In genomic region chr16:10738231-10739077, GRCh38 we compare ENCODE assay signal across 9 cellular contexts. TPM values are rescaled to one million over a fixed set of nuclear protein-coding genes. Genes with fewer than 3 reads are reported as not detected.
DNase-seq lines count a peak whose midpoint lies in the region; ATAC-seq lines count a peak whose summit lies in the region.
"Had no signal": no experiment of that assay in that cellular context is flagged by ENCODE, and none has a peak within 500 bp of the region (broad histone marks: within the 10 kb centered on the region; RNA-seq: fewer than 3 reads in every experiment).

No MANE protein-coding gene starts in this region.

- H3K27me3 Mint-ChIP-seq in activated CD8-positive, alpha-beta memory T cell treated with anti-CD3 and anti-CD28 coated beads, Interleukin-2, amount 10 ng/mL, durations not matched to agents 7 days and 5 days, result no peaks in the 10 kb centered on the region

- peaks cover 1% of the 10 kb centered on the region for H3K36me3 Mint-ChIP-seq in activated CD8-positive, alpha-beta memory T cell treated with anti-CD3 and anti-CD28 coated beads, Interleukin-2, amount 10 ng/mL, durations not matched to agents 7 days and 5 days

- H3K9me3 ChIP-seq in GM23248 (ENCODE audit: low read depth), result no peaks in the 10 kb centered on the region

- no peaks in the 10 kb centered on the region for H3K36me3 ChIP-seq in GM23248 (ENCODE audit: low read depth)
- H3K36me3 ChIP-seq in H7 (replicated peaks; ENCODE audit: control insufficient read depth, insufficient read depth, low read length), result no peaks in the 10 kb centered on the region

- 21 to 23% methylated on average over 11 to 12 of the region's 12 CpGs for whole genome bisulfite sequencing in GM23248 (ENCODE audit: low coverage in 1 of 2, low lambda C conversion rate in 2 of 2, missing lambda C conversion rate in 2 of 2), 2 experiments

- H3K4me3 ChIP-seq in GM23248 (no peak overlapping the region), H7 (ENCODE audit: insufficient read depth, low read depth, low read length) (no peak overlapping the region)

- H3K27me3 ChIP-seq in GM23248 (replicated peaks; ENCODE audit: insufficient read depth) (no peaks in the 10 kb centered on the region), H7 (ENCODE audit: control insufficient read depth, insufficient read depth, low read length) (no peaks in the 10 kb centered on the region)

- no peaks in the 10 kb centered on the region for H3K9me3 Mint-ChIP-seq in activated CD8-positive, alpha-beta memory T cell treated with anti-CD3 and anti-CD28 coated beads, Interleukin-2, amount 10 ng/mL, durations not matched to agents 7 days and 5 days (ENCODE audit: low read depth)

- in situ Hi-C loops in GM23248 (cut with MboI), result loop anchor here (10.0 to 25.0 kb wide), 3 partner anchors 474 to 1801 kb away; no protein-coding TSS in a partner anchor

- H3K9me2 ChIP-seq in GM23248 (ENCODE audit: insufficient read depth), result no peaks in the 10 kb centered on the region

- peak overlapping the region; percentile 7; the same call in 1 of the 2 replicates for H3K9ac ChIP-seq in GM23248

- peak overlapping the region; percentile 75 for H3K27ac Mint-ChIP-seq in activated CD8-positive, alpha-beta memory T cell treated with anti-CD3 and anti-CD28 coated beads, Interleukin-2, amount 10 ng/mL, durations not matched to agents 7 days and 5 days

- H3K4me2 ChIP-seq in GM23248 (ENCODE audit: unreplicated experiment), result no peak overlapping the region

- intact Hi-C loops in posterior cingulate gyrus (cut with DNase I), result no loop called here

- peaks cover 19% of the 10 kb centered on the region for H3K4me1 ChIP-seq in GM23248 (ENCODE audit: insufficient read depth)

- H2AFZ ChIP-seq in GM23248, result peak overlapping the region; percentile 63

- no peaks in the 10 kb centered on the region for H3K79me2 ChIP-seq in GM23248 (ENCODE audit: insufficient read depth)

- peak; percentile 63 for ATAC-seq in GM18499 (IDR thresholded peaks at IDR 0.05; ENCODE audit: insufficient read depth, unreplicated experiment)
- peak; percentile 58 for ATAC-seq in activated CD8-positive, alpha-beta memory T cell treated with anti-CD3 and anti-CD28 coated beads, Interleukin-2, amount 10 ng/mL, durations not matched to agents 7 days and 5 days

- no peak overlapping the region for H3K4me3 Mint-ChIP-seq in activated CD8-positive, alpha-beta memory T cell treated with anti-CD3 and anti-CD28 coated beads, Interleukin-2, amount 10 ng/mL, durations not matched to agents 7 days and 5 days

- peak overlapping the region; percentile 54 for H3K27ac ChIP-seq in GM23248

- H3F3A ChIP-seq in GM23248 (ENCODE audit: insufficient read depth), result peaks cover 8% of the 10 kb centered on the region; the same call in 1 of the 2 replicates

- H3K4me1 Mint-ChIP-seq in activated CD8-positive, alpha-beta memory T cell treated with anti-CD3 and anti-CD28 coated beads, Interleukin-2, amount 10 ng/mL, durations not matched to agents 7 days and 5 days, result peaks cover 55% of the 10 kb centered on the region

- CTCF ChIA-PET in activated CD8-positive, alpha-beta memory T cell treated with anti-CD3 and anti-CD28 coated beads, Interleukin-2, amount 10 ng/mL, durations not matched to agents 7 days and 5 days (lab: Charles Lee), result interaction anchor here (0.7 to 6.4 kb wide), 16 partner anchors 8 to 476 kb away, joined by 3 to 66 read pairs (median 4); partner anchors contain the start of gene CIITA

- DNase-seq in GM23248 (peak; percentile 79), LoVo (ENCODE audit: low spot score) (peak; percentile 54), fibroblast of the conjunctiva (ENCODE audit: low read depth) (peak; percentile 60), posterior cingulate gyrus (peak; percentile 45 to 96 (median 74)), H7 (no peak), NCI-H1436 treated with DMSO at 0.1 percent for 48 hours (lab: John Stamatoyannopoulos, UW) (no peak)
- DNase-seq in activated CD8-positive, alpha-beta memory T cell treated with anti-CD3 and anti-CD28 coated beads, Interleukin-2, amount 10 ng/mL, durations not matched to agents 7 days and 5 days, result peak; percentile 85

- H4K20me1 ChIP-seq in GM23248 (ENCODE audit: insufficient read depth), result no peaks in the 10 kb centered on the region

RNA-seq across cellular contexts. Expression of gene NUBP1, which starts 5.2 kb away (rescaled TPM):
- total RNA-seq in GM23248 (2014; rRNA removed; shearing (Covaris generic)), result 16.3 and 19.1 TPM in 2 replicates
- polyA plus RNA-seq in GM23248 (2016; fragmentation: Nextera tagmentation; extraction: Ambion mirVana), result 22.3 and 23.4 TPM in 2 replicates
- total RNA-seq in activated CD8-positive, alpha-beta memory T cell treated with anti-CD3 and anti-CD28 coated beads, Interleukin-2, amount 10 ng/mL, durations not matched to agents 7 days and 5 days, result 10 to 100 TPM; 27.8 to 35.3 TPM
- 21.3 and 30.3 TPM in 2 replicates for total RNA-seq in H7 (2014; rRNA removed; shearing (Covaris generic))

RNA-seq across cellular contexts. Expression of gene TEKT5, which starts 43.7 kb away (rescaled TPM):
- not detected in 2 replicates for total RNA-seq in GM23248 (2014; rRNA removed; shearing (Covaris generic))
- not detected in 2 replicates for polyA plus RNA-seq in GM23248 (2016; fragmentation: Nextera tagmentation; extraction: Ambion mirVana)
- total RNA-seq in activated CD8-positive, alpha-beta memory T cell treated with anti-CD3 and anti-CD28 coated beads, Interleukin-2, amount 10 ng/mL, durations not matched to agents 7 days and 5 days, result under 1 TPM in 1 of 2 experiments, not detected in 1; 0.18 TPM
- 0.31 TPM in 1 of 2 replicates, not detected in the other for total RNA-seq in H7 (2014; rRNA removed; shearing (Covaris generic))
- total RNA-seq: temporal lobe had no signal

Comparison
In these comparisons a context has a peak if more than half of its experiments do, and no peak if none do; other contexts are left out.
1. DNase-seq: peak in GM23248 (single experiment), LoVo (single experiment), activated CD8-positive, alpha-beta memory T cell treated with anti-CD3 and anti-CD28 coated beads, Interleukin-2, amount 10 ng/mL, durations not matched to agents 7 days and 5 days (single experiment), fibroblast of the conjunctiva (single experiment) and posterior cingulate gyrus (10 of 10); none in H7 (single experiment) and NCI-H1436 treated with DMSO at 0.1 percent for 48 hours (single experiment).